Comparison of ENCODE assay signal across 8 cellular contexts in the genomic region with DNA sequence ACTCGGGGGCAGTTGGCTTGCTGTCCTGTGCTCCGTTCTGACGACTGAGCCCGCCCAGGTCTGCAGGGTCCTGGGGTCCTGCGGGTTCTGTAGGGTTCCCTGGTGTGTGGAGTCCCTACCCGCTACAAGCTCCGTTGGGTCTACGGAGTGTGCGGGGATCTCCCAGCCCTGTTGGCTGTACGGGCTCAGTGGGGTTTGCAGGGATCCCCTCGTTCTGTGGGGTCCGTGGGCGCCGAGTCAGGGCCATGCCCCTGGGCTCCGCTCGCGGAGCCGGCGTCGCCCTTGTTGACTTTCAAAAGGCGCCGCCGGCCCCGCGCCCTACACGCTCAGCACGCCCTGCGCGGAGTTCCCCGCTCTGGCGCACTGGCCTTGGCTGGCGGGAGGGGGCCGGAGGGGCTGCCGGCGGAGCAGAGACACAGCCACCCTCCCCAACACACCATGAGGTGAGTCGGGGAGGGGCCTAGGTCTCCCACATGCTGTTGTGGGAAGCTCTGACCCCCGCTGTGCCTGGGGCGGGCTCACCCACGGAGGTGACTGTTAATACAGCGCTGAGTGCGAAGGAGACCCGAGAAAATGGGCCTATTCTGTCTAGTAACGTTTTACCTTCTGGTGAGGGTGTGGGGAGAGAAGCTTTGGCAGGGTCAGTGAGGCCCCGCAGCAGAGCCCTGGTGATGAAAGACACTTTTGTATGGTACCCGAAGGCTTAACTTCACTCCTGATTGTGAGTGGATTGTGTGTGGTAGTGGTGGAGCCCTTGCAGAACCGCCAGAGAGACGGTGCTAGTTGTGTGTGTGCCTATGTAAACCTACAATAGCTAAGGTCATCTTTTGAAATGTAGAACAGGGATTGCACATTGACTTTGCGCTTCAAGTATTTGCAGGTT.
DNase-seq lines count a peak whose midpoint lies in the region; ATAC-seq lines count a peak whose summit lies in the region.

No MANE protein-coding gene starts in this region.

- peak; percentile 15 to 40 (median 22) for DNase-seq in activated CD4-positive, CD25-positive, alpha-beta regulatory T cell (lab: John Stamatoyannopoulos, UW)
- peak in 36 of 61 donors; percentile 1 to 47 (median 16) for DNase-seq in caudate nucleus (lab: John Stamatoyannopoulos, UW)
- peak; percentile 17 for DNase-seq in kidney glomerular epithelial cell (lab: John Stamatoyannopoulos, UW)
- DNase-seq in stimulated activated CD4-positive, alpha-beta T cell treated with anti-CD3 and anti-CD28 coated beads, Interleukin-1b, Interleukin-23, amount 100 ng/mL, for 48 hours = peak; percentile 68
- DNase-seq in NOMO-1 treated with DMSO at 0.1 percent for 48 hours (lab: John Stamatoyannopoulos, UW; ENCODE audit: unreplicated experiment) = no peak
- DNase-seq in NCI-H187 treated with DMSO at 0.1 percent for 48 hours (lab: John Stamatoyannopoulos, UW) = no peak

- no peak overlapping the region for H3K27ac ChIP-seq in caudate nucleus (ENCODE audit: low read depth, low read length)

- ATAC-seq in GM18909 (IDR thresholded peaks at IDR 0.05; ENCODE audit: poor library complexity, unreplicated experiment) (peak; percentile 84), HG03095 (IDR thresholded peaks at IDR 0.05; ENCODE audit: unreplicated experiment) (peak; percentile 76)

Comparison
In these comparisons a context has a peak if more than half of its experiments do, and no peak if none do; other contexts are left out.
1. DNase-seq: peak in activated CD4-positive, CD25-positive, alpha-beta regulatory T cell (4 of 4), caudate nucleus (36 of 61), kidney glomerular epithelial cell (single experiment) and stimulated activated CD4-positive, alpha-beta T cell treated with anti-CD3 and anti-CD28 coated beads, Interleukin-1b, Interleukin-23, amount 100 ng/mL, for 48 hours (single experiment); none in NOMO-1 treated with DMSO at 0.1 percent for 48 hours (single experiment) and NCI-H187 treated with DMSO at 0.1 percent for 48 hours (single experiment).